Comparison of ENCODE assay signal across 1 cellular context in the genomic region with DNA sequence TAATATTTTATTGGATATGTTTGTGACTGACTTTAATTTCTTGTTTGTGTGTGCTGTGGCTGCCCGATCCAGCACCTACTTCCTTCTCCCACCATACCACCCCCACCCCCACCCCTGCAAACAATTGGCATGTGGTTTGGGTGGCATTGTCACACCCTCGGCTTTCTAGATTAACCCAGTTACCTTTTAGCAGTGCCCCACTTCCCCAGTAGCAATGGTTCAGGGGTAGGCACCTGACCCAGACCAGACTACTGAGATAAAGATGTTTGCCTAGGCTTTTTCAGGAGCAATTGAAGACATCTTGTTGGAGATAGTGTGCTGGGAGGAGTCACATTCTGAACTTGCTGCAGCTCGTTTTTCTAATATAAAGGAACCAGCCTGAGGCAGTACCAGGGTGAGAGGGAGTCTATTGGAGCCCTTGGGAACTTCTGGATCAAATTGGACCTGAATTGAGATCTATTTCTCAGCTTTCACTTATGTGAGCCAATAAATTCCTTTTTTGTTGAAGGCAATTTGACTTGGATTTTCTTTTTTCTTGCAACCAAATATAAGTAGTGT.
TF ChIP-seq lines count a peak whose summit lies in the region.

No MANE protein-coding gene starts in this region.

TF ChIP-seq in GM12891, 5 proteins besides CTCF, POLR2A, EP300 and RAD21 (continued from another document):
- TF ChIP-seq TAF1 (IDR thresholded peaks at IDR 0.05; ENCODE audit: low read depth, low read length): no peak
- TF ChIP-seq POLR2AphosphoS5 (IDR thresholded peaks at IDR 0.05; ENCODE audit: low read depth, low read length): no peak
TF ChIP-seq in GM12891: peak in this region for 0.
